Comparison of ENCODE assay signal across 8 cellular contexts in the genomic region with DNA sequence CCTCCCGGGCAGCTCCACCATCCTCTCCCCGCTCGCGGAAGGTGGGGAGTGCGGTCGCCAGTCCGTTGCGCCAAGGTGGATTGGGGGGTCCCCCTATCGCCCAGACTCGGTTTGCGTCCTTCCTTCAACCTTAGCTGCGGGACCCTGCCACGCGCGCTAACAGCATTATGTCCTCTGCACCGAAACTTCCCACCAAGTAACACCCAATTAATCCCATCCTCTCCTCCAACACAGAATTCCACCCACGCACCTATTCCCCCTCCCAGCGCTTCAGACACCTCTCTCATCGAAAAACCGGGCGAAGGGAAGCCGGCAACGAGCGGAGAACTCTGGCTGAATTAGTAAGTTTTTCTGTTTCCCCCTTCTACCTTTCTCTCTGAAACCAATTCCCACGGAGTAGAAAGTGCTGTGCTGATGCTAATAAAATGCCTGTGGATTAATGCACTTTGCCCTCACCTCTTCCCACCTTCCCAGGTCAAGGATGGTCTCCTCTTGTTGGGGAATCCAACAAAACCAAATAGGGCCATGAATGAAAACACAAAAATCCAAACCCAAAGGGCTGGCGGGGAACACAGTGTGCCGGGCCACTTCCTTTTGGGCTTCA. TPM values are rescaled to one million over a fixed set of nuclear protein-coding genes. Genes with fewer than 3 reads are reported as not detected.
A peak's percentile ranks its signal among the peaks of the same experiment; 100 is the strongest.
DNase-seq lines count a peak whose midpoint lies in the region; ATAC-seq and TF ChIP-seq lines count a peak whose summit lies in the region.
"Had no signal": no experiment of that assay in that cellular context is flagged by ENCODE, and none has a peak within 500 bp of the region (broad histone marks: within the 10 kb centered on the region; RNA-seq: fewer than 3 reads in every experiment).

No MANE protein-coding gene starts in this region.

- H3K9me3 ChIP-seq in SJCRH30 (replicated peaks) (no peaks in the 10 kb centered on the region), skeletal muscle satellite cell (replicated peaks; ENCODE audit: low read length) (no peaks in the 10 kb centered on the region)

- no peak for TF ChIP-seq CTCF in GM12875 (IDR thresholded peaks at IDR 0.05; ENCODE audit: borderline replicate concordance, insufficient read depth, low read depth, low read length)
- no peak for TF ChIP-seq CTCF in fibroblast of villous mesenchyme (IDR thresholded peaks at IDR 0.05; ENCODE audit: insufficient read depth, low read depth, low read length)

- H3K36me3 ChIP-seq in SJCRH30 (no peaks in the 10 kb centered on the region), skeletal muscle satellite cell (ENCODE audit: insufficient read depth, low read length) (peaks cover 4% of the 10 kb centered on the region)

- H3K4me2 ChIP-seq in skeletal muscle satellite cell (ENCODE audit: low read length) = peak overlapping the region; percentile 98

- ATAC-seq in GM19467 (IDR thresholded peaks at IDR 0.05; ENCODE audit: unreplicated experiment) (no peak), HG03521 (IDR thresholded peaks at IDR 0.05; ENCODE audit: unreplicated experiment) (no peak)

- H3K4me1 ChIP-seq in SJCRH30 (no peaks in the 10 kb centered on the region), skeletal muscle satellite cell (ENCODE audit: control insufficient read depth, insufficient read depth, low read length) (peaks cover 60% of the 10 kb centered on the region)

- peak overlapping the region; percentile 33 for H3K4me3 ChIP-seq in GM12875 (ENCODE audit: low read depth, low read length)
- H3K4me3 ChIP-seq in SJCRH30 = peak overlapping the region; percentile 64
- peak overlapping the region; percentile 77 for H3K4me3 ChIP-seq in fibroblast of villous mesenchyme (ENCODE audit: low read depth, low read length)
- H3K4me3 ChIP-seq in skeletal muscle satellite cell (ENCODE audit: low read length) = peak overlapping the region; percentile 83

- H3K27me3 ChIP-seq in SJCRH30 = no peaks in the 10 kb centered on the region
- H3K27me3 ChIP-seq in skeletal muscle satellite cell (ENCODE audit: control insufficient read depth, insufficient read depth, low read length) = no peaks in the 10 kb centered on the region

- DNase-seq in SJCRH30 (no peak), fibroblast of villous mesenchyme (ENCODE audit: low read depth) (no peak), HuH-7.5 (ENCODE audit: low spot score) (no peak)

- no peak overlapping the region; the same call in 1 of the 2 replicates for H3K27ac ChIP-seq in SJCRH30

- H3K9ac ChIP-seq in skeletal muscle satellite cell (ENCODE audit: low read depth, low read length) = peak overlapping the region; percentile 89

RNA-seq across cellular contexts. Expression of a gene that starts 0.9 kb away (rescaled TPM):
- total RNA-seq in SJCRH30 (2014; rRNA removed; shearing (Covaris generic)) = 12.0 and 12.2 TPM in 2 replicates
- 9.3 and 11.7 TPM in 2 replicates for total RNA-seq in fibroblast of villous mesenchyme
- 2.0 and 3.3 TPM in 2 replicates for total RNA-seq in skeletal muscle satellite cell (2012; rRNA removed)
- total RNA-seq: HT1080 had no signal

RNA-seq across cellular contexts. Expression of a gene that starts 3.9 kb away (rescaled TPM):
- total RNA-seq in SJCRH30 (2014; rRNA removed; shearing (Covaris generic)) = 3.8 and 4.6 TPM in 2 replicates
- total RNA-seq in fibroblast of villous mesenchyme = 10.6 and 11.2 TPM in 2 replicates
- 5.6 and 8.7 TPM in 2 replicates for total RNA-seq in skeletal muscle satellite cell (2012; rRNA removed)

RNA-seq across cellular contexts. Expression of a gene that starts 5.0 kb away (rescaled TPM):
- 38.6 and 40.4 TPM in 2 replicates for total RNA-seq in SJCRH30 (2014; rRNA removed; shearing (Covaris generic))
- total RNA-seq in fibroblast of villous mesenchyme = 2.2 and 2.3 TPM in 2 replicates
- total RNA-seq in skeletal muscle satellite cell (2012; rRNA removed) = 2.0 and 2.8 TPM in 2 replicates
- total RNA-seq: HT1080 had no signal

RNA-seq across cellular contexts. Expression of a gene that starts 8.0 kb away (rescaled TPM):
- total RNA-seq in SJCRH30 (2014; rRNA removed; shearing (Covaris generic)) = 10.4 and 11.9 TPM in 2 replicates
- total RNA-seq in fibroblast of villous mesenchyme = 7.4 and 10.8 TPM in 2 replicates
- 5.3 and 9.6 TPM in 2 replicates for total RNA-seq in skeletal muscle satellite cell (2012; rRNA removed)

RNA-seq across cellular contexts. Expression of a gene that starts 13.9 kb away (rescaled TPM):
- total RNA-seq in SJCRH30 (2014; rRNA removed; shearing (Covaris generic)) = 0.10 and 0.30 TPM in 2 replicates
- total RNA-seq in fibroblast of villous mesenchyme = 17.1 and 20.3 TPM in 2 replicates
- total RNA-seq in skeletal muscle satellite cell (2012; rRNA removed) = 14.6 and 20.3 TPM in 2 replicates

Comparison
In these comparisons a context has a peak if more than half of its experiments do, and no peak if none do; other contexts are left out.
1. H3K4me3 ChIP-seq: peak in every context shown above with its lines; median percentile 83 in skeletal muscle satellite cell; 77 in fibroblast of villous mesenchyme; 64 in SJCRH30; 33 in GM12875.
2. RNA of a gene that starts 5.0 kb away (total RNA-seq): 38.6 to 40.4 TPM in SJCRH30; 2.2 to 2.3 TPM in fibroblast of villous mesenchyme; every median in the first group is over 10 times any median in the second.